18 cellular contexts compared by ENCODE assay signal in the genomic region with DNA sequence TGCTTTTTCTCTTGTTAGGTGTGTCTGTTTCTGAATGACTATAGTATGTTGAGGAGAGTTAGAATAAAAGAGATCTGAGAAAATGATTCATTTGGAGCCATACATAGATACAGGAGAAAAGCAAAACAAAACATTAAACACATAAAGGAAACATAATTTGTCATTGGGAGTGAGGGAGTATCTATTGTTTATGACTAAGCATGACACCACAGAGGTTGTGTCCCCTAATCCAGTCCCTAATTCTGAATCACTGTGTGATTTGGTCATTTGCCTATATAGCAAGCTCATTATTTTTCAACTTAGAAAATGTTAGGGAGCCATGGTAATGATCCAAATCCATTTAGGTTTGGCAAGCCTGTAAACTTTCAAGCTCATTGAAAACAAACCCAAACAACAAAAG.
DNase-seq lines count a peak whose midpoint lies in the region; ATAC-seq and TF ChIP-seq lines count a peak whose summit lies in the region.
"Had no signal": no experiment of that assay in that cellular context is flagged by ENCODE, and none has a peak within 500 bp of the region (broad histone marks: within the 10 kb centered on the region; RNA-seq: fewer than 3 reads in every experiment).

No MANE protein-coding gene starts in this region.

- H3K4me3 ChIP-seq in esophagus squamous epithelium: no peak overlapping the region
- H3K4me3 ChIP-seq: gastroesophageal sphincter, vagina had no signal

- H3K27me3 ChIP-seq in esophagus squamous epithelium: no peaks in the 10 kb centered on the region
- H3K27me3 ChIP-seq: gastroesophageal sphincter, vagina had no signal

- H3K4me1 Mint-ChIP-seq in activated T-cell treated with anti-CD3 and anti-CD28 coated beads, Interleukin-2, amount 50 U/mL, for 4 hours (ENCODE audit: low read depth): no peaks in the 10 kb centered on the region
- H3K4me1 Mint-ChIP-seq in stimulated activated effector memory CD8-positive, alpha-beta T cell treated with anti-CD3 and anti-CD28 coated beads, Interleukin-12 subunit alpha, Interleukin-12 subunit beta, amount 100 ng/mL, for 72 hours: no peaks in the 10 kb centered on the region

- intact Hi-C loops in esophagus squamous epithelium (cut with DNase I): no loop called here

- no peaks in the 10 kb centered on the region for H3K36me3 Mint-ChIP-seq in activated T-cell treated with anti-CD3 and anti-CD28 coated beads, Interleukin-2, amount 50 U/mL, for 4 hours (ENCODE audit: insufficient read depth)
- no peaks in the 10 kb centered on the region for H3K36me3 Mint-ChIP-seq in stimulated activated effector memory CD8-positive, alpha-beta T cell treated with anti-CD3 and anti-CD28 coated beads, Interleukin-12 subunit alpha, Interleukin-12 subunit beta, amount 100 ng/mL, for 72 hours

- H3K4me1 ChIP-seq in esophagus squamous epithelium: peaks cover 0 to 23% (median 3%) of the 10 kb centered on the region in 3 donors
- H3K4me1 ChIP-seq: Caco-2, vagina had no signal

- H3K27ac Mint-ChIP-seq in stimulated activated effector memory CD8-positive, alpha-beta T cell treated with anti-CD3 and anti-CD28 coated beads, Interleukin-12 subunit alpha, Interleukin-12 subunit beta, amount 100 ng/mL, for 72 hours: no peak overlapping the region
- H3K27ac Mint-ChIP-seq: activated B cell treated with CpG ODN at 0.5 μM for 24 hours had no signal

- no peaks in the 10 kb centered on the region for H3K9me3 Mint-ChIP-seq in activated T-cell treated with anti-CD3 and anti-CD28 coated beads, Interleukin-2, amount 50 U/mL, for 4 hours
- H3K9me3 Mint-ChIP-seq in stimulated activated effector memory CD8-positive, alpha-beta T cell treated with anti-CD3 and anti-CD28 coated beads, Interleukin-12 subunit alpha, Interleukin-12 subunit beta, amount 100 ng/mL, for 72 hours: no peaks in the 10 kb centered on the region
- H3K9me3 Mint-ChIP-seq: activated B cell treated with CpG ODN at 0.5 μM for 24 hours had no signal

- no peaks in the 10 kb centered on the region for H3K9me3 ChIP-seq in esophagus squamous epithelium
- H3K9me3 ChIP-seq: Caco-2, gastroesophageal sphincter, vagina had no signal

- no peak for DNase-seq in activated T-cell treated with anti-CD3 and anti-CD28 coated beads, Interleukin-2, amount 50 U/mL, for 4 hours
- no peak for DNase-seq in activated T-cell treated with anti-CD3 and anti-CD28 coated beads for 4 hours
- DNase-seq in RKO (ENCODE audit: low spot score): peak; percentile 40
- no peak for DNase-seq in esophagus squamous epithelium (lab: John Stamatoyannopoulos, UW)
- no peak for DNase-seq in stimulated activated effector memory CD8-positive, alpha-beta T cell treated with anti-CD3 and anti-CD28 coated beads, Interleukin-12 subunit alpha, Interleukin-12 subunit beta, amount 100 ng/mL, for 72 hours (ENCODE audit: low spot score in 2 of 2)
- DNase-seq in NCI-H345 treated with DMSO at 0.1 percent for 48 hours (lab: John Stamatoyannopoulos, UW; ENCODE audit: unreplicated experiment): no peak
- DNase-seq: ACHN; activated B cell treated with CpG ODN at 0.5 μM for 24 hours; activated CD8-positive, alpha-beta memory T cell treated with anti-CD3 and anti-CD28 coated beads, Interleukin-2, amount 50 U/mL, for 48 hours; Caco-2; NCI-H1105 treated with DMSO at 0.1 percent for 48 hours; NCI-H345; occipital lobe; stimulated activated naive CD4-positive, alpha-beta T cell had no signal

- no peaks in the 10 kb centered on the region for H3K27me3 Mint-ChIP-seq in activated T-cell treated with anti-CD3 and anti-CD28 coated beads, Interleukin-2, amount 50 U/mL, for 4 hours (ENCODE audit: low read depth)
- H3K27me3 Mint-ChIP-seq: activated B cell treated with CpG ODN at 0.5 μM for 24 hours had no signal

- no peaks in the 10 kb centered on the region for H3K36me3 ChIP-seq in esophagus squamous epithelium
- H3K36me3 ChIP-seq: gastroesophageal sphincter, vagina had no signal

- no peak overlapping the region for H3K4me3 Mint-ChIP-seq in activated T-cell treated with anti-CD3 and anti-CD28 coated beads, Interleukin-2, amount 50 U/mL, for 4 hours
- H3K4me3 Mint-ChIP-seq in stimulated activated effector memory CD8-positive, alpha-beta T cell treated with anti-CD3 and anti-CD28 coated beads, Interleukin-12 subunit alpha, Interleukin-12 subunit beta, amount 100 ng/mL, for 72 hours: no peak overlapping the region
- H3K4me3 Mint-ChIP-seq: activated B cell treated with CpG ODN at 0.5 μM for 24 hours had no signal

- H3K27ac ChIP-seq in esophagus squamous epithelium: peak overlapping the region in 3 of 4 donors; percentile 45 to 78 (median 64)
- H3K27ac ChIP-seq: gastroesophageal sphincter, vagina had no signal

- peak; percentile 52 to 59 for ATAC-seq in activated T-cell treated with anti-CD3 and anti-CD28 coated beads, Interleukin-2, amount 50 U/mL, for 4 hours
- peak; percentile 81 for ATAC-seq in stimulated activated effector memory CD8-positive, alpha-beta T cell treated with anti-CD3 and anti-CD28 coated beads, Interleukin-12 subunit alpha, Interleukin-12 subunit beta, amount 100 ng/mL, for 72 hours
- ATAC-seq in HG03460 (IDR thresholded peaks at IDR 0.05; ENCODE audit: unreplicated experiment) (no peak), HG03378 (IDR thresholded peaks at IDR 0.05; ENCODE audit: unreplicated experiment) (no peak)
- ATAC-seq: gastroesophageal sphincter had no signal

- TF ChIP-seq CTCF in esophagus squamous epithelium (IDR thresholded peaks at IDR 0.05): no peak

- TF ChIP-seq POLR2A in esophagus squamous epithelium (IDR thresholded peaks at IDR 0.05): no peak

Comparison
In these comparisons a context has a peak if more than half of its experiments do, and no peak if none do; other contexts are left out.
1. ATAC-seq: peak in activated T-cell treated with anti-CD3 and anti-CD28 coated beads, Interleukin-2, amount 50 U/mL, for 4 hours (2 of 2) and stimulated activated effector memory CD8-positive, alpha-beta T cell treated with anti-CD3 and anti-CD28 coated beads, Interleukin-12 subunit alpha, Interleukin-12 subunit beta, amount 100 ng/mL, for 72 hours (single experiment); none in HG03460 (single experiment) and HG03378 (single experiment).